1 cellular context compared by ENCODE assay signal in the genomic region with DNA sequence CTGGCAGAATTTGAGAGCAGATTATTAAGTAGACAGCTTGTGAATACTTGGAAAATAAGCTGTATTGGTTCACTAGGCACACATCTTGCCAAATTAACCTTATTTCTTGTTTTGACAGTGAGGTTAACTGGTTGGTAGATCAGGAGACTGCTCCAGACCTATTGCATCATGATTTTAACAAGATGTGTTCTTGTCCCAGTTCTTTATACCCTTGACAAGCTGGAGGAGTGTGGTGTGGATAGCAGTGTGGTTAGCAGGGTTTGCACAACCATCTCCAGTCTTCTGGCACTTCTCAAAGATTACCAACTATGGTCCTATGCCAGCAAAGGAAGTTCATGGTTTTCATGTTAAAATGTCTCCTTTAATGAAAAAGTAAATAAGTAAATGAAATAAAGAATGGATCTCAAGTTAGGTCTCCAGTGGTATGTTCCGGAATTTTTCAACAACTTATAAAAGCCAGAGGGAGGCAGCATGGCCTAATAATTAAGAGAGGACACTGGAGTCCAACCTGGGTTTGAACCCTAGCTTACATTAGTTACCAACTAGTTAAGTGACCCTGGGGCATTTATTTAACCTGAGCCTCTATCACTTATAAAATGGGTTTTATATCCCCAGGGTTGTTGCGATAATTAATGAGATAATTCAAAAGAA.
TF ChIP-seq lines count a peak whose summit lies in the region.

No MANE protein-coding gene starts in this region.

TF ChIP-seq in GM23338, 12 proteins besides CTCF, POLR2A, EP300 and RAD21 (continued from another document):
- TF ChIP-seq, protein P1, sequence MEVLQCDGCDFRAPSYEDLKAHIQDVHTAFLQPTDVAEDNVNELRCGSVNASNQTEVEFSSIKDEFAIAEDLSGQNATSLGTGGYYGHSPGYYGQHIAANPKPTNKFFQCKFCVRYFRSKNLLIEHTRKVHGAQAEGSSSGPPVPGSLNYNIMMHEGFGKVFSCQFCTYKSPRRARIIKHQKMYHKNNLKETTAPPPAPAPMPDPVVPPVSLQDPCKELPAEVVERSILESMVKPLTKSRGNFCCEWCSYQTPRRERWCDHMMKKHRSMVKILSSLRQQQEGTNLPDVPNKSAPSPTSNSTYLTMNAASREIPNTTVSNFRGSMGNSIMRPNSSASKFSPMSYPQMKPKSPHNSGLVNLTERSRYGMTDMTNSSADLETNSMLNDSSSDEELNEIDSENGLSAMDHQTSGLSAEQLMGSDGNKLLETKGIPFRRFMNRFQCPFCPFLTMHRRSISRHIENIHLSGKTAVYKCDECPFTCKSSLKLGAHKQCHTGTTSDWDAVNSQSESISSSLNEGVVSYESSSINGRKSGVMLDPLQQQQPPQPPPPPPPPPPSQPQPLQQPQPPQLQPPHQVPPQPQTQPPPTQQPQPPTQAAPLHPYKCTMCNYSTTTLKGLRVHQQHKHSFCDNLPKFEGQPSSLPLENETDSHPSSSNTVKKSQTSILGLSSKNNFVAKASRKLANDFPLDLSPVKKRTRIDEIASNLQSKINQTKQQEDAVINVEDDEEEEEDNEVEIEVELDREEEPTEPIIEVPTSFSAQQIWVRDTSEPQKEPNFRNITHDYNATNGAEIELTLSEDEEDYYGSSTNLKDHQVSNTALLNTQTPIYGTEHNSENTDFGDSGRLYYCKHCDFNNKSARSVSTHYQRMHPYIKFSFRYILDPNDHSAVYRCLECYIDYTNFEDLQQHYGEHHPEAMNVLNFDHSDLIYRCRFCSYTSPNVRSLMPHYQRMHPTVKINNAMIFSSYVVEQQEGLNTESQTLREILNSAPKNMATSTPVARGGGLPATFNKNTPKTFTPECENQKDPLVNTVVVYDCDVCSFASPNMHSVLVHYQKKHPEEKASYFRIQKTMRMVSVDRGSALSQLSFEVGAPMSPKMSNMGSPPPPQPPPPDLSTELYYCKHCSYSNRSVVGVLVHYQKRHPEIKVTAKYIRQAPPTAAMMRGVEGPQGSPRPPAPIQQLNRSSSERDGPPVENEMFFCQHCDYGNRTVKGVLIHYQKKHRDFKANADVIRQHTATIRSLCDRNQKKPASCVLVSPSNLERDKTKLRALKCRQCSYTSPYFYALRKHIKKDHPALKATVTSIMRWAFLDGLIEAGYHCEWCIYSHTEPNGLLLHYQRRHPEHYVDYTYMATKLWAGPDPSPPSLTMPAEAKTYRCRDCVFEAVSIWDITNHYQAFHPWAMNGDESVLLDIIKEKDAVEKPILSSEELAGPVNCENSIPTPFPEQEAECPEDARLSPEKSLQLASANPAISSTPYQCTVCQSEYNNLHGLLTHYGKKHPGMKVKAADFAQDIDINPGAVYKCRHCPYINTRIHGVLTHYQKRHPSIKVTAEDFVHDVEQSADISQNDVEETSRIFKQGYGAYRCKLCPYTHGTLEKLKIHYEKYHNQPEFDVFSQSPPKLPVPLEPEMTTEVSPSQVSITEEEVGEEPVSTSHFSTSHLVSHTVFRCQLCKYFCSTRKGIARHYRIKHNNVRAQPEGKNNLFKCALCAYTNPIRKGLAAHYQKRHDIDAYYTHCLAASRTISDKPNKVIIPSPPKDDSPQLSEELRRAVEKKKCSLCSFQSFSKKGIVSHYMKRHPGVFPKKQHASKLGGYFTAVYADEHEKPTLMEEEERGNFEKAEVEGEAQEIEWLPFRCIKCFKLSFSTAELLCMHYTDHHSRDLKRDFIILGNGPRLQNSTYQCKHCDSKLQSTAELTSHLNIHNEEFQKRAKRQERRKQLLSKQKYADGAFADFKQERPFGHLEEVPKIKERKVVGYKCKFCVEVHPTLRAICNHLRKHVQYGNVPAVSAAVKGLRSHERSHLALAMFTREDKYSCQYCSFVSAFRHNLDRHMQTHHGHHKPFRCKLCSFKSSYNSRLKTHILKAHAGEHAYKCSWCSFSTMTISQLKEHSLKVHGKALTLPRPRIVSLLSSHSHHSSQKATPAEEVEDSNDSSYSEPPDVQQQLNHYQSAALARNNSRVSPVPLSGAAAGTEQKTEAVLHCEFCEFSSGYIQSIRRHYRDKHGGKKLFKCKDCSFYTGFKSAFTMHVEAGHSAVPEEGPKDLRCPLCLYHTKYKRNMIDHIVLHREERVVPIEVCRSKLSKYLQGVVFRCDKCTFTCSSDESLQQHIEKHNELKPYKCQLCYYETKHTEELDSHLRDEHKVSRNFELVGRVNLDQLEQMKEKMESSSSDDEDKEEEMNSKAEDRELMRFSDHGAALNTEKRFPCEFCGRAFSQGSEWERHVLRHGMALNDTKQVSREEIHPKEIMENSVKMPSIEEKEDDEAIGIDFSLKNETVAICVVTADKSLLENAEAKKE (CRISPR knock-in tag; IDR thresholded peaks at IDR 0.05): no peak
- no peak for TF ChIP-seq POLR2AphosphoS5 (IDR thresholded peaks at IDR 0.05; ENCODE audit: low read depth)
- no peak for TF ChIP-seq ZNF331 (CRISPR knock-in tag; IDR thresholded peaks at IDR 0.05; ENCODE audit: low read depth)
- TF ChIP-seq CREB1 (CRISPR knock-in tag; IDR thresholded peaks at IDR 0.05; ENCODE audit: low read depth): no peak
- no peak for TF ChIP-seq EZH2 (IDR thresholded peaks at IDR 0.05; ENCODE audit: low read depth, unreplicated experiment)
- TF ChIP-seq, protein P2, sequence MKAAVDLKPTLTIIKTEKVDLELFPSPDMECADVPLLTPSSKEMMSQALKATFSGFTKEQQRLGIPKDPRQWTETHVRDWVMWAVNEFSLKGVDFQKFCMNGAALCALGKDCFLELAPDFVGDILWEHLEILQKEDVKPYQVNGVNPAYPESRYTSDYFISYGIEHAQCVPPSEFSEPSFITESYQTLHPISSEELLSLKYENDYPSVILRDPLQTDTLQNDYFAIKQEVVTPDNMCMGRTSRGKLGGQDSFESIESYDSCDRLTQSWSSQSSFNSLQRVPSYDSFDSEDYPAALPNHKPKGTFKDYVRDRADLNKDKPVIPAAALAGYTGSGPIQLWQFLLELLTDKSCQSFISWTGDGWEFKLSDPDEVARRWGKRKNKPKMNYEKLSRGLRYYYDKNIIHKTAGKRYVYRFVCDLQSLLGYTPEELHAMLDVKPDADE (IDR thresholded peaks at IDR 0.05): no peak
